21 cellular contexts compared by ENCODE assay signal in the genomic region with DNA sequence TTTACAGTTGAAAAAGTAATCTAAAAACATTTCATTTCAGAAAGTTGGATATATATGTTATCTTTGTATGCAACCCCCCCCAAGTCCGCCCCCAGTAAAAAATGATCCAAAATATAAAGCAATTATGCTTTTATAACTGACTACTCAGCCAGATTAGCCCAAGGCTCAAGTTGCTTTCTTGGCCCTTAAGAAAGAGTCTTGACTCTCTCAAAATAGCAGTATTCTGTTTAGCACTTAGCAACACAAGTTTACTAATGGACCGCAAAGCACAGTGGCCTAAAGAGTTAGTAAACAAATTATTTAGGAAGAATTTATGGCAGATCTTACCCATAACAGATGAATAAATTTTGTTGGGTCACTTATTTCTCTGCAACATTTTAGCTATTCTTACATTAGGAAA.
"Had no signal": no experiment of that assay in that cellular context is flagged by ENCODE, and none has a peak within 500 bp of the region (broad histone marks: within the 10 kb centered on the region; RNA-seq: fewer than 3 reads in every experiment).

No MANE protein-coding gene starts in this region.

- H3K27ac ChIP-seq: foreskin keratinocyte, heart left ventricle, neural progenitor cell, pancreas had no signal

- ATAC-seq: foreskin keratinocyte; heart left ventricle; left colon; left ventricle myocardium superior; natural killer cell treated with Interleukin-12 subunit alpha and Interleukin-12 subunit beta and Interleukin-15 and Interleukin-18, amount 100 ng/mL, for 72 hours; pancreas; right cardiac atrium had no signal

- H3K9me3 ChIP-seq: heart left ventricle, pancreas had no signal

- H3K27me3 ChIP-seq: foreskin keratinocyte, heart left ventricle, neural progenitor cell, pancreas had no signal

- H3K9ac ChIP-seq: neural progenitor cell had no signal

- H3K4me3 Mint-ChIP-seq: endodermal cell; natural killer cell treated with Interleukin-12 subunit alpha and Interleukin-12 subunit beta and Interleukin-15 and Interleukin-18, amount 100 ng/mL, for 72 hours; neural progenitor cell; type B pancreatic cell had no signal

- H3K9me3 Mint-ChIP-seq: natural killer cell treated with Interleukin-12 subunit alpha and Interleukin-12 subunit beta and Interleukin-15 and Interleukin-18, amount 100 ng/mL, for 72 hours; neural progenitor cell; type B pancreatic cell had no signal

- H3K27me3 Mint-ChIP-seq: natural killer cell treated with Interleukin-12 subunit alpha and Interleukin-12 subunit beta and Interleukin-15 and Interleukin-18, amount 100 ng/mL, for 72 hours; progenitor cell of endocrine pancreas; type B pancreatic cell had no signal

- H3K27ac Mint-ChIP-seq: endodermal cell; natural killer cell treated with Interleukin-12 subunit alpha and Interleukin-12 subunit beta and Interleukin-15 and Interleukin-18, amount 100 ng/mL, for 72 hours; neural progenitor cell; progenitor cell of endocrine pancreas; type B pancreatic cell had no signal

- DNase-seq: effector CD4-positive, alpha-beta T cell; endodermal cell; erythroblast; foreskin keratinocyte; heart left ventricle; hippocampal formation; left colon; left ventricle myocardium superior; mesenchymal stem cell; midbrain; occipital lobe; pancreas; right cardiac atrium; stimulated activated CD4-positive, alpha-beta T cell treated with anti-CD3 and anti-CD28 coated beads, Interleukin-2, amount 100 ng/mL, for 48 hours; stimulated activated naive CD4-positive, alpha-beta T cell treated with Interleukin-2 at 50 U/mL for 16 hours had no signal

- H2AFZ ChIP-seq: neural progenitor cell had no signal

- H3K4me2 ChIP-seq: neural progenitor cell, smooth muscle cell had no signal

- H3K4me3 ChIP-seq: heart left ventricle, lung, neural progenitor cell, pancreas, smooth muscle cell had no signal

- H3K4me1 ChIP-seq: foreskin keratinocyte, neural progenitor cell had no signal

- H3K36me3 ChIP-seq: neural progenitor cell had no signal

- H3K4me1 Mint-ChIP-seq: endodermal cell, neural progenitor cell had no signal
